ENCODE assay signal across 7 cellular contexts in genomic region chr14:70416322-70416716, GRCh38. TPM values are rescaled to one million over a fixed set of nuclear protein-coding genes. Genes with fewer than 3 reads are reported as not detected.
DNase-seq lines count a peak whose midpoint lies in the region; ATAC-seq, FAIRE-seq and TF ChIP-seq lines count a peak whose summit lies in the region.

No MANE protein-coding gene starts in this region.

- DNase-seq in NCI-H1105 (lab: John Stamatoyannopoulos, UW) (peak; percentile 15), cardiac fibroblast (ENCODE audit: low read depth in 2 of 2) (peak; percentile 19 to 22), lower lobe of right lung (no peak), urothelium cell line (ENCODE audit: low spot score) (peak; percentile 32), globus pallidus (ENCODE audit: low spot score) (no peak)

- TF ChIP-seq CTCF in GM12875 (IDR thresholded peaks at IDR 0.05; ENCODE audit: borderline replicate concordance, insufficient read depth, low read depth, low read length) (no peak), cardiac fibroblast (IDR thresholded peaks at IDR 0.05; ENCODE audit: low read depth, low read length) (no peak), lower lobe of right lung (IDR thresholded peaks at IDR 0.05) (no peak)

- FAIRE-seq in urothelium cell line (lab: Jason Lieb, UNC), result peak; percentile 20

- intact Hi-C loops in lower lobe of right lung (cut with DNase I), result no loop called here

- no peaks in the 10 kb centered on the region for H3K27me3 ChIP-seq in lower lobe of right lung (ENCODE audit: low read depth)

- peaks cover 20% of the 10 kb centered on the region for H3K4me1 ChIP-seq in lower lobe of right lung

- H3K4me3 ChIP-seq in GM12875 (ENCODE audit: low read depth, low read length) (peak overlapping the region; percentile 49), cardiac fibroblast (replicated peaks in 1 of 2; ENCODE audit: low read depth in 2 of 2, low read length in 2 of 2) (peak overlapping the region; percentile 77 to 92), lower lobe of right lung (peak overlapping the region; percentile 82)

- peak overlapping the region; percentile 66 for H3K27ac ChIP-seq in lower lobe of right lung

- no peaks in the 10 kb centered on the region for H3K9me3 ChIP-seq in lower lobe of right lung

- H3K36me3 ChIP-seq in lower lobe of right lung, result no peaks in the 10 kb centered on the region

- ATAC-seq in lower lobe of right lung (peak; percentile 34 to 62), HG03108 (IDR thresholded peaks at IDR 0.05; ENCODE audit: unreplicated experiment) (no peak)

RNA-seq across cellular contexts. Expression of gene SYNJ2BP, which starts 0.6 kb away (rescaled TPM):
- 40.4 TPM for total RNA-seq in lower lobe of right lung

RNA-seq across cellular contexts. Expression of gene ADAM21, which starts 35.7 kb away (rescaled TPM):
- total RNA-seq in lower lobe of right lung, result 0.24 TPM

RNA-seq across cellular contexts. Expression of gene COX16, which starts 56.8 kb away (rescaled TPM):
- total RNA-seq in lower lobe of right lung, result 27.6 TPM

Comparison
In these comparisons a context has a peak if more than half of its experiments do, and no peak if none do; other contexts are left out.
1. DNase-seq: peak in NCI-H1105 (single experiment), cardiac fibroblast (2 of 2) and urothelium cell line (single experiment); none in lower lobe of right lung (single experiment) and globus pallidus (single experiment).
2. Peak in every context shown above with its lines, with median percentiles within 50 percentile points of each other: H3K4me3 ChIP-seq.